6 cellular contexts compared by ENCODE assay signal in genomic region chr3:159326998-159327397, GRCh38.
"Had no signal": no experiment of that assay in that cellular context is flagged by ENCODE, and none has a peak within 500 bp of the region (broad histone marks: within the 10 kb centered on the region; RNA-seq: fewer than 3 reads in every experiment).

No MANE protein-coding gene starts in this region.

- H3K27ac ChIP-seq: HL-60 had no signal

- FAIRE-seq: HTR-8/SVneo, K562 had no signal

- ATAC-seq: K562 had no signal

- DNase-seq: IMR-90, KBM-7, KG1 had no signal

- H3K4me3 ChIP-seq: K562 had no signal
